Comparison of ENCODE assay signal across 9 cellular contexts in genomic region chr19:45791744-45792481, GRCh38. TPM values are rescaled to one million over a fixed set of nuclear protein-coding genes. Genes with fewer than 3 reads are reported as not detected.
A peak's percentile ranks its signal among the peaks of the same experiment; 100 is the strongest.
DNase-seq lines count a peak whose midpoint lies in the region; ATAC-seq, FAIRE-seq and TF ChIP-seq lines count a peak whose summit lies in the region.
"Had no signal": no experiment of that assay in that cellular context is flagged by ENCODE, and none has a peak within 500 bp of the region (broad histone marks: within the 10 kb centered on the region; RNA-seq: fewer than 3 reads in every experiment).

No MANE protein-coding gene starts in this region.

- H3K4me1 Mint-ChIP-seq in HFFc6 (ENCODE audit: low read depth) = peaks cover 27% of the 10 kb centered on the region
- H3K4me1 Mint-ChIP-seq in activated naive CD4-positive, alpha-beta T cell treated with anti-CD3 and anti-CD28 coated beads, Interleukin-2, amount 10 ng/mL, durations not matched to agents 7 days and 5 days = peaks cover 32% of the 10 kb centered on the region

- DNase-seq in DND-41 (no peak), HFFc6 (no peak), keratinocyte (ENCODE audit: low read depth, low spot score) (no peak), substantia nigra (lab: John Stamatoyannopoulos, UW) (no peak), posterior cingulate gyrus (no peak), NOMO-1 treated with dmso at 0.1 percent for 144 hours (lab: John Stamatoyannopoulos, UW; ENCODE audit: unreplicated experiment) (no peak), NCI-H2029 treated with DMSO at 0.1 percent for 48 hours (lab: John Stamatoyannopoulos, UW) (no peak)
- DNase-seq in activated naive CD4-positive, alpha-beta T cell treated with anti-CD3 and anti-CD28 coated beads, Interleukin-2, amount 10 ng/mL, durations not matched to agents 7 days and 5 days = peak; percentile 36

- peaks cover 2% of the 10 kb centered on the region for H3K27me3 Mint-ChIP-seq in HFFc6 (ENCODE audit: insufficient read depth)
- H3K27me3 Mint-ChIP-seq in activated naive CD4-positive, alpha-beta T cell treated with anti-CD3 and anti-CD28 coated beads, Interleukin-2, amount 10 ng/mL, durations not matched to agents 7 days and 5 days = peaks cover 83% of the 10 kb centered on the region

- no peak; the same call in 2 of the 3 replicates for ATAC-seq in DND-41 (ENCODE audit: insufficient read depth, low read depth)

- peak overlapping the region; percentile 99 for H3K4me3 Mint-ChIP-seq in HFFc6
- H3K4me3 Mint-ChIP-seq in activated naive CD4-positive, alpha-beta T cell treated with anti-CD3 and anti-CD28 coated beads, Interleukin-2, amount 10 ng/mL, durations not matched to agents 7 days and 5 days = peak overlapping the region; percentile 82

- dilution Hi-C loops in keratinocyte (cut with MboI; ENCODE audit: extremely low pct_ligation_motif_present, low sequenced_read_pairs) = no loop called here

- H4K20me1 ChIP-seq in DND-41 (ENCODE audit: insufficient read depth, low read length) (peaks cover 26% of the 10 kb centered on the region), keratinocyte (ENCODE audit: control insufficient read depth, extremely low read depth, insufficient read depth, low read length) (no peaks in the 10 kb centered on the region)

- H3K79me2 ChIP-seq in DND-41 (ENCODE audit: insufficient read depth, low read length) (peaks cover 19% of the 10 kb centered on the region), keratinocyte (ENCODE audit: control insufficient read depth, insufficient read depth, low read length) (peaks cover 19% of the 10 kb centered on the region)

- H3K36me3 Mint-ChIP-seq in HFFc6 (ENCODE audit: low read depth) = peaks cover 36% of the 10 kb centered on the region
- peaks cover 34% of the 10 kb centered on the region for H3K36me3 Mint-ChIP-seq in activated naive CD4-positive, alpha-beta T cell treated with anti-CD3 and anti-CD28 coated beads, Interleukin-2, amount 10 ng/mL, durations not matched to agents 7 days and 5 days

- H3K27ac Mint-ChIP-seq in HFFc6 = peak overlapping the region; percentile 90
- H3K27ac Mint-ChIP-seq in activated naive CD4-positive, alpha-beta T cell treated with anti-CD3 and anti-CD28 coated beads, Interleukin-2, amount 10 ng/mL, durations not matched to agents 7 days and 5 days = peak overlapping the region; percentile 76

- TF ChIP-seq CTCF in DND-41 (IDR thresholded peaks at IDR 0.05; ENCODE audit: borderline replicate concordance, extremely low read depth, low read length, poor library complexity, severe bottlenecking) (no peak), HFFc6 (IDR thresholded peaks at IDR 0.05) (no peak), keratinocyte (optimal IDR thresholded peaks at IDR 0.05 in 1 of 3, IDR thresholded peaks at IDR 0.05 in 1 of 3, conservative IDR thresholded peaks at IDR 0.05 in 1 of 3; ENCODE audit: extremely low read depth in 1 of 3, insufficient read depth in 2 of 3, low read length in 3 of 3) (no peak)

- CTCF ChIA-PET in activated naive CD4-positive, alpha-beta T cell treated with anti-CD3 and anti-CD28 coated beads, Interleukin-2, amount 10 ng/mL, durations not matched to agents 7 days and 5 days (lab: Charles Lee) = no interaction called here

- no peaks in the 10 kb centered on the region for H3K9me1 ChIP-seq in keratinocyte (ENCODE audit: control insufficient read depth, extremely low read depth, insufficient read depth, low read length)

- H3K36me3 ChIP-seq in DND-41 (ENCODE audit: insufficient read depth, low read length) = peaks cover 30% of the 10 kb centered on the region
- peaks cover 3 to 23% of the 10 kb centered on the region in 2 experiments for H3K36me3 ChIP-seq in keratinocyte (ENCODE audit: control insufficient read depth in 2 of 2, extremely low read depth in 1 of 2, insufficient read depth in 2 of 2, low read length in 2 of 2)

- no peaks in the 10 kb centered on the region for H3K9me3 ChIP-seq in DND-41 (ENCODE audit: insufficient read depth, low read length, severe bottlenecking)
- no peaks in the 10 kb centered on the region for H3K9me3 ChIP-seq in keratinocyte (ENCODE audit: control insufficient read depth, low read depth, low read length)

- H3K27ac ChIP-seq in DND-41 (ENCODE audit: low read length) (peak overlapping the region; percentile 82), keratinocyte (ENCODE audit: control insufficient read depth, insufficient read depth, low read length) (peak overlapping the region; percentile 46), substantia nigra (ENCODE audit: low read depth, low read length, poor library complexity, severe bottlenecking) (peak overlapping the region; percentile 61)

- H3K9ac ChIP-seq in DND-41 (ENCODE audit: low read depth, low read length) = peak overlapping the region; percentile 74
- H3K9ac ChIP-seq in keratinocyte (ENCODE audit: control insufficient read depth, extremely low read depth, insufficient read depth, low read length) = peak overlapping the region; percentile 76

- intact Hi-C loops in posterior cingulate gyrus (cut with DNase I) = no loop called here

- H3K4me2 ChIP-seq in DND-41 (ENCODE audit: insufficient read depth, low read length) (peak overlapping the region; percentile 86), keratinocyte (ENCODE audit: control insufficient read depth, extremely low read depth, insufficient read depth, low read depth, low read length) (peak overlapping the region; percentile 88)

- H2AFZ ChIP-seq in DND-41 (ENCODE audit: low read depth, low read length) = peak overlapping the region; percentile 93
- H2AFZ ChIP-seq in keratinocyte (ENCODE audit: control insufficient read depth, low read length) = no peak overlapping the region

- no peak for FAIRE-seq in keratinocyte (lab: Jason Lieb, UNC)

- H3K27me3 ChIP-seq in DND-41 (ENCODE audit: insufficient read depth, low read length, poor library complexity) = no peaks in the 10 kb centered on the region
- no peaks in the 10 kb centered on the region for H3K27me3 ChIP-seq in keratinocyte (ENCODE audit: control insufficient read depth, extremely low read depth, insufficient read depth, low read length)

- no peaks in the 10 kb centered on the region for H3K9me3 Mint-ChIP-seq in HFFc6
- H3K9me3 Mint-ChIP-seq in activated naive CD4-positive, alpha-beta T cell treated with anti-CD3 and anti-CD28 coated beads, Interleukin-2, amount 10 ng/mL, durations not matched to agents 7 days and 5 days = no peaks in the 10 kb centered on the region

- H3K4me3 ChIP-seq in DND-41 (ENCODE audit: low read depth in 1 of 2, low read length in 2 of 2) (peak overlapping the region; percentile 86 to 90; a peak in 3 of 4 replicates), keratinocyte (ENCODE audit: control insufficient read depth in 2 of 3, extremely low read depth in 1 of 3, insufficient read depth in 2 of 3, low read depth in 1 of 3, low read length in 3 of 3) (peak overlapping the region; percentile 83 to 95 (median 90))

- peaks cover 21% of the 10 kb centered on the region for H3K4me1 ChIP-seq in DND-41 (ENCODE audit: insufficient read depth, low read length)
- H3K4me1 ChIP-seq in keratinocyte (ENCODE audit: control insufficient read depth, extremely low read depth, insufficient read depth, low read length) = peaks cover 9% of the 10 kb centered on the region

RNA-seq across cellular contexts. Expression of gene DMWD, which starts 0.7 kb away (rescaled TPM):
- total RNA-seq in HFFc6 (2021; fragmentation: NEBNext Ultra II Directional; extraction: Animal tissue kit (Norgen Biotek cat#: 25700)) = 10 to 100 TPM; 53.4 to 63.2 (median 55.3) TPM
- polyA plus RNA-seq in keratinocyte = 10.1 to 16.5 TPM (median 12.5 TPM) in 3 replicates
- polyA plus RNA-seq in keratinocyte (2011; ENCODE audit: low read depth) = 1.7 TPM
- polyA plus RNA-seq in keratinocyte (2011; cell fraction: cytosol; rRNA removed) = 8.1 and 11.8 TPM in 2 replicates
- 35.8 and 51.3 TPM in 2 replicates for polyA plus RNA-seq in keratinocyte (2011; cell fraction: nucleus; rRNA removed)
- 12.3 and 20.4 TPM in 2 replicates for polyA plus RNA-seq in keratinocyte (2012; ENCODE audit: low replicate concordance)
- 16.9 to 29.0 TPM (median 27.1 TPM) in 3 replicates for polyA minus RNA-seq in keratinocyte
- polyA minus RNA-seq in keratinocyte (2011; cell fraction: cytosol; rRNA and poly(A)+ RNA removed) = 24.7 TPM
- polyA minus RNA-seq in keratinocyte (2011; cell fraction: nucleus; rRNA and poly(A)+ RNA removed) = 28.9 and 30.2 TPM in 2 replicates

RNA-seq across cellular contexts. Expression of gene DMPK, which starts 9.6 kb away (rescaled TPM):
- total RNA-seq in HFFc6 (2021; fragmentation: NEBNext Ultra II Directional; extraction: Animal tissue kit (Norgen Biotek cat#: 25700)) = 100 to 1,000 TPM in 4 of 6 experiments, 10 to 100 TPM in 2; 85.5 to 144 (median 102) TPM
- polyA plus RNA-seq in keratinocyte = 7.0 to 12.8 TPM (median 8.1 TPM) in 3 replicates
- polyA plus RNA-seq in keratinocyte (2011; ENCODE audit: low read depth) = 15.4 TPM
- 2.8 and 7.2 TPM in 2 replicates for polyA plus RNA-seq in keratinocyte (2011; cell fraction: cytosol; rRNA removed)
- 76.2 and 104 TPM in 2 replicates for polyA plus RNA-seq in keratinocyte (2011; cell fraction: nucleus; rRNA removed)
- polyA plus RNA-seq in keratinocyte (2012; ENCODE audit: low replicate concordance) = 13.2 and 17.9 TPM in 2 replicates
- polyA minus RNA-seq in keratinocyte = 7.1 to 11.4 TPM (median 9.1 TPM) in 3 replicates
- 3.3 TPM for polyA minus RNA-seq in keratinocyte (2011; cell fraction: cytosol; rRNA and poly(A)+ RNA removed)
- 12.0 and 16.4 TPM in 2 replicates for polyA minus RNA-seq in keratinocyte (2011; cell fraction: nucleus; rRNA and poly(A)+ RNA removed)

RNA-seq across cellular contexts. Expression of gene SIX5, which starts 22.9 kb away (rescaled TPM):
- 10 to 100 TPM; 14.0 to 15.1 (median 14.4) TPM for total RNA-seq in HFFc6 (2021; fragmentation: NEBNext Ultra II Directional; extraction: Animal tissue kit (Norgen Biotek cat#: 25700))
- polyA plus RNA-seq in keratinocyte = 1.3 to 2.2 TPM (median 2.0 TPM) in 3 replicates
- polyA plus RNA-seq in keratinocyte (2011; ENCODE audit: low read depth) = 0.45 TPM
- 1.5 and 3.0 TPM in 2 replicates for polyA plus RNA-seq in keratinocyte (2011; cell fraction: cytosol; rRNA removed)
- polyA plus RNA-seq in keratinocyte (2011; cell fraction: nucleus; rRNA removed) = 4.5 and 5.8 TPM in 2 replicates
- polyA plus RNA-seq in keratinocyte (2012; ENCODE audit: low replicate concordance) = 1.8 and 2.2 TPM in 2 replicates
- polyA minus RNA-seq in keratinocyte = 1.1 to 5.1 TPM (median 2.8 TPM) in 3 replicates
- 6.1 TPM for polyA minus RNA-seq in keratinocyte (2011; cell fraction: cytosol; rRNA and poly(A)+ RNA removed)
- polyA minus RNA-seq in keratinocyte (2011; cell fraction: nucleus; rRNA and poly(A)+ RNA removed) = 1.9 and 3.8 TPM in 2 replicates

RNA-seq across cellular contexts. Expression of gene RSPH6A, which starts 23.2 kb away (rescaled TPM):
- under 1 TPM in 1 of 6 experiments, not detected in 5; 0.07 TPM for total RNA-seq in HFFc6 (2021; fragmentation: NEBNext Ultra II Directional; extraction: Animal tissue kit (Norgen Biotek cat#: 25700))
- polyA plus RNA-seq in keratinocyte = not detected in 3 replicates
- polyA plus RNA-seq in keratinocyte (2011; ENCODE audit: low read depth) = not detected
- not detected in 2 replicates for polyA plus RNA-seq in keratinocyte (2011; cell fraction: cytosol; rRNA removed)
- polyA plus RNA-seq in keratinocyte (2011; cell fraction: nucleus; rRNA removed) = 0.05 and 0.17 TPM in 2 replicates
- polyA plus RNA-seq in keratinocyte (2012; ENCODE audit: low replicate concordance) = 0.08 TPM in 1 of 2 replicates, not detected in the other
- polyA minus RNA-seq in keratinocyte = 0.16 TPM in 1 of 3 replicates, not detected in the others
- polyA minus RNA-seq in keratinocyte (2011; cell fraction: cytosol; rRNA and poly(A)+ RNA removed) = not detected
- 0.32 TPM in 1 of 2 replicates, not detected in the other for polyA minus RNA-seq in keratinocyte (2011; cell fraction: nucleus; rRNA and poly(A)+ RNA removed)

RNA-seq across cellular contexts. Expression of gene MEIOSIN, which starts 58.7 kb away (rescaled TPM):
- not detected for total RNA-seq in HFFc6 (2021; fragmentation: NEBNext Ultra II Directional; extraction: Animal tissue kit (Norgen Biotek cat#: 25700))
- not detected in 3 replicates for polyA plus RNA-seq in keratinocyte
- not detected for polyA plus RNA-seq in keratinocyte (2011; ENCODE audit: low read depth)
- polyA plus RNA-seq in keratinocyte (2011; cell fraction: cytosol; rRNA removed) = not detected in 2 replicates
- polyA plus RNA-seq in keratinocyte (2011; cell fraction: nucleus; rRNA removed) = not detected in 2 replicates
- not detected in 2 replicates for polyA plus RNA-seq in keratinocyte (2012; ENCODE audit: low replicate concordance)
- not detected in 3 replicates for polyA minus RNA-seq in keratinocyte
- polyA minus RNA-seq in keratinocyte (2011; cell fraction: cytosol; rRNA and poly(A)+ RNA removed) = not detected
- not detected in 2 replicates for polyA minus RNA-seq in keratinocyte (2011; cell fraction: nucleus; rRNA and poly(A)+ RNA removed)
- total RNA-seq: NCI-H460 had no signal
